ENCODE assay signal across 7 cellular contexts in genomic region chr17:42964161-42964932, GRCh38. TPM values are rescaled to one million over a fixed set of nuclear protein-coding genes. Genes with fewer than 3 reads are reported as not detected.
A peak's percentile ranks its signal among the peaks of the same experiment; 100 is the strongest.
DNase-seq lines count a peak whose midpoint lies in the region; ATAC-seq and TF ChIP-seq lines count a peak whose summit lies in the region.

Gene AARSD1 (minus strand): TSS chr17:42964454. CDS start chr17:42964440, 14 bp downstream.

- ATAC-seq in GM18517 (IDR thresholded peaks at IDR 0.05; ENCODE audit: unreplicated experiment) (peak; percentile 67), HG03135 (IDR thresholded peaks at IDR 0.05; ENCODE audit: unreplicated experiment) (peak; percentile 79)

- peaks cover 33% of the 10 kb centered on the region for H3K36me3 ChIP-seq in iPS-20b (ENCODE audit: insufficient read depth, low read depth, low read length)
- H3K36me3 ChIP-seq in skeletal muscle tissue (ENCODE audit: control insufficient read depth in 3 of 3, insufficient read depth in 3 of 3, low read length in 3 of 3): peaks cover 16 to 31% (median 27%) of the 10 kb centered on the region in 3 donors

- H3K27ac ChIP-seq in VCaP: peak within 1 kb of the TSS; percentile 85
- peak within 1 kb of the TSS; percentile 97 for H3K27ac ChIP-seq in iPS-20b (ENCODE audit: low read length)
- H3K27ac ChIP-seq in skeletal muscle tissue (ENCODE audit: low read depth, low read length): peak within 1 kb of the TSS; percentile 82

- H3K9me3 ChIP-seq in iPS-20b (ENCODE audit: insufficient read depth, low read depth, low read length) (no peaks in the 10 kb centered on the region), skeletal muscle tissue (ENCODE audit: control insufficient read depth in 3 of 3, low read length in 3 of 3) (no peaks in the 10 kb centered on the region)

- H3K4me3 ChIP-seq in iPS-20b (ENCODE audit: low read length) (peak within 1 kb of the TSS; percentile 97), skeletal muscle tissue (ENCODE audit: low read length in 3 of 3) (peak within 1 kb of the TSS; percentile 85 to 97 (median 97))

- H3K9ac ChIP-seq in iPS-20b (ENCODE audit: low read depth, low read length): peak within 1 kb of the TSS; percentile 89
- H3K9ac ChIP-seq in skeletal muscle tissue (ENCODE audit: low read depth in 1 of 3, low read length in 3 of 3): peak within 1 kb of the TSS; percentile 85 to 97 (median 93)

- H3K4me1 ChIP-seq in iPS-20b (ENCODE audit: insufficient read depth, low read length): no peaks in the 10 kb centered on the region
- H3K4me1 ChIP-seq in skeletal muscle tissue (ENCODE audit: control insufficient read depth in 3 of 3, insufficient read depth in 3 of 3, low read length in 3 of 3): peaks cover 6 to 13% (median 7%) of the 10 kb centered on the region in 3 donors

- in situ Hi-C loops in T47D (cut with HindIII; ENCODE audit: low pct_unique_long_range_greater_than_20kb, low sequenced_read_pairs): no loop called here

- H3K27me3 ChIP-seq in iPS-20b (ENCODE audit: insufficient read depth, low read length) (no peaks in the 10 kb centered on the region), skeletal muscle tissue (ENCODE audit: control insufficient read depth in 3 of 3, insufficient read depth in 3 of 3, low read length in 3 of 3) (no peaks in the 10 kb centered on the region)

- TF ChIP-seq CTCF in VCaP (conservative IDR thresholded peaks at IDR 0.05): no peak

- peak; percentile 58 for DNase-seq in NCI-H2196 treated with DMSO at 0.1 percent for 48 hours (lab: John Stamatoyannopoulos, UW; ENCODE audit: unreplicated experiment)
- DNase-seq in T47D (ENCODE audit: low read depth in 1 of 2, low spot score in 1 of 2): peak; percentile 89 to 97

RNA-seq across cellular contexts. Expression of gene AARSD1, which starts in this region (rescaled TPM):
- 31.8 TPM for total RNA-seq in skeletal muscle tissue

Comparison
In these comparisons a context has a peak if more than half of its experiments do, and no peak if none do; other contexts are left out.
1. Peak in every context shown above with its lines: DNase-seq, ATAC-seq, H3K4me3 ChIP-seq and H3K27ac ChIP-seq.